ENCODE assay signal across 10 cellular contexts in the genomic region with DNA sequence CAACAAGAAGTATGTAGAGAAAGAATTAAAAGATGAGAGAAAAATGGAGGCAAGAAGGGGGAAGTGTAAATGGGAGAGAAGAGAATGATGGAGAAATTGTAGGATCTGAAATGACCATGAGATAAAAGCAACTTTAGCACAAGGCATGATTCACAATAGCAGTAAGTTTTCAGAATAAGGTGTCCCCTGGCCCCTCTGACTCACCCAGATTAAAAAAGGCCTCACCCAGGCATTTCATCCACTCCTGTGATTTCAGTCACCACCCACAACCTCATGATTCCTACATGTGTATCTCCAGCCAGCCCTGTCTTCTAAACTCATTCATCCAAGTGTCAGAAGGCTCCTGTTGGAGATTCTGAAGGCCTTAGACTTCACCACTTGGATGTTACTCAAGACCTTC. TPM values are rescaled to one million over a fixed set of nuclear protein-coding genes. Genes with fewer than 3 reads are reported as not detected.
DNase-seq lines count a peak whose midpoint lies in the region; ATAC-seq and TF ChIP-seq lines count a peak whose summit lies in the region.
"Had no signal": no experiment of that assay in that cellular context is flagged by ENCODE, and none has a peak within 500 bp of the region (broad histone marks: within the 10 kb centered on the region; RNA-seq: fewer than 3 reads in every experiment).

No MANE protein-coding gene starts in this region.

- peak overlapping the region; percentile 92 to 93 for H3K27ac Mint-ChIP-seq in T-cell
- H3K27ac Mint-ChIP-seq in stimulated activated memory B cell treated with anti-CD40 and anti-IgM and Interleukin-4, amounts not matched to agents 10 μg/mL and 1 μg/mL and 100 μg/mL, for 72 hours, result peak overlapping the region; percentile 89

- H3K4me1 Mint-ChIP-seq in T-cell, result peaks cover 37 to 54% (median 42%) of the 10 kb centered on the region in 3 donors
- peaks cover 36% of the 10 kb centered on the region for H3K4me1 Mint-ChIP-seq in stimulated activated memory B cell treated with anti-CD40 and anti-IgM and Interleukin-4, amounts not matched to agents 10 μg/mL and 1 μg/mL and 100 μg/mL, for 72 hours

- H3K27me3 Mint-ChIP-seq in T-cell, result no peaks in the 10 kb centered on the region
- H3K27me3 Mint-ChIP-seq in stimulated activated memory B cell treated with anti-CD40 and anti-IgM and Interleukin-4, amounts not matched to agents 10 μg/mL and 1 μg/mL and 100 μg/mL, for 72 hours, result no peaks in the 10 kb centered on the region

- H3K4me1 ChIP-seq in uterus (no peaks in the 10 kb centered on the region), psoas muscle (no peaks in the 10 kb centered on the region)
- H3K4me1 ChIP-seq: vagina had no signal

- no peak for TF ChIP-seq POLR2A in uterus (IDR thresholded peaks at IDR 0.05)

- no peak overlapping the region for H3K27ac ChIP-seq in uterus
- H3K27ac ChIP-seq in psoas muscle, result no peak overlapping the region
- H3K27ac ChIP-seq: vagina had no signal

- POLR2A ChIA-PET in T-cell (lab: Charles Lee), result interaction anchor here (0.6 kb wide), 4 partner anchors 32 to 164 kb away, joined by 3 to 7 read pairs (median 5); no protein-coding TSS in a partner anchor

- H3K4me3 ChIP-seq in epithelial cell of esophagus (ENCODE audit: low read length) (no peak overlapping the region), uterus (no peak overlapping the region), psoas muscle (no peak overlapping the region)
- H3K4me3 ChIP-seq: lung, vagina had no signal

- H3K27me3 ChIP-seq in uterus (no peaks in the 10 kb centered on the region), psoas muscle (ENCODE audit: insufficient read depth in 3 of 3, low read length in 2 of 3) (no peaks in the 10 kb centered on the region)
- H3K27me3 ChIP-seq: vagina had no signal

- peak overlapping the region in 1 of 3 donors; percentile 3 for H3K4me3 Mint-ChIP-seq in T-cell
- peak overlapping the region; percentile 33 for H3K4me3 Mint-ChIP-seq in stimulated activated memory B cell treated with anti-CD40 and anti-IgM and Interleukin-4, amounts not matched to agents 10 μg/mL and 1 μg/mL and 100 μg/mL, for 72 hours

- peak in 3 of 4 experiments; percentile 32 to 54 (median 35) for ATAC-seq in T-cell (replicated peaks in 1 of 4)
- peak; percentile 86 for ATAC-seq in stimulated activated memory B cell treated with anti-CD40 and anti-IgM and Interleukin-4, amounts not matched to agents 10 μg/mL and 1 μg/mL and 100 μg/mL, for 72 hours
- ATAC-seq in psoas muscle, result no peak

- no peaks in the 10 kb centered on the region for H3K36me3 ChIP-seq in uterus
- H3K36me3 ChIP-seq in psoas muscle (ENCODE audit: insufficient read depth in 1 of 2, low read depth in 1 of 2), result peaks cover 5 to 45% of the 10 kb centered on the region in 2 donors

- H3K9me3 ChIP-seq in uterus (no peaks in the 10 kb centered on the region), psoas muscle (no peaks in the 10 kb centered on the region)
- H3K9me3 ChIP-seq: vagina had no signal

- CTCF ChIA-PET in T-cell (lab: Charles Lee), result interaction anchor here (0.6 to 0.9 kb wide), 4 partner anchors 26 to 340 kb away, joined by 3 read pairs; no protein-coding TSS in a partner anchor

- intact Hi-C loops in uterus (cut with DNase I; ENCODE audit: low total_unique reads), result no loop called here
- intact Hi-C loops in psoas muscle (cut with DNase I), result no loop called here

- DNase-seq in NK-92 treated with Interleukin-12 subunit alpha and Interleukin-12 subunit beta, amount 100 ng/mL, for 24 hours (lab: John Stamatoyannopoulos, UW), result peak; percentile 40
- DNase-seq in NK-92 (lab: John Stamatoyannopoulos, UW; ENCODE audit: unreplicated experiment), result no peak
- peak in 1 of 34 experiments; percentile 18 for DNase-seq in T-cell
- DNase-seq in epithelial cell of esophagus (ENCODE audit: low read depth), result peak; percentile 88
- DNase-seq in uterus, result no peak
- DNase-seq in middle frontal gyrus (ENCODE audit: extremely low spot score, low spot score), result no peak
- no peak for DNase-seq in psoas muscle

- H3K36me3 Mint-ChIP-seq in T-cell, result peaks cover 65% of the 10 kb centered on the region
- peaks cover 87% of the 10 kb centered on the region for H3K36me3 Mint-ChIP-seq in stimulated activated memory B cell treated with anti-CD40 and anti-IgM and Interleukin-4, amounts not matched to agents 10 μg/mL and 1 μg/mL and 100 μg/mL, for 72 hours

- H3K9me3 Mint-ChIP-seq in T-cell, result peaks cover 0 to 7% (median 0%) of the 10 kb centered on the region in 3 donors
- peaks cover 18% of the 10 kb centered on the region for H3K9me3 Mint-ChIP-seq in stimulated activated memory B cell treated with anti-CD40 and anti-IgM and Interleukin-4, amounts not matched to agents 10 μg/mL and 1 μg/mL and 100 μg/mL, for 72 hours

- no peak for TF ChIP-seq CTCF in epithelial cell of esophagus (IDR thresholded peaks at IDR 0.05; ENCODE audit: insufficient read depth, low read depth, low read length, missing control alignments)
- no peak for TF ChIP-seq CTCF in uterus (IDR thresholded peaks at IDR 0.05)
- TF ChIP-seq CTCF in psoas muscle (IDR thresholded peaks at IDR 0.05), result no peak

RNA-seq across cellular contexts. Expression of gene SP100, which starts 56.6 kb away (rescaled TPM):
- total RNA-seq in T-cell (100 to 1,000 TPM; 188 to 271 (median 217) TPM), uterus (100 to 1,000 TPM in 3 of 4 donors, 10 to 100 TPM in 1; 65.9 to 197 (median 123) TPM), psoas muscle (10 to 100 TPM; 13.5 to 28.0 (median 20.3) TPM)
- polyA plus RNA-seq in psoas muscle, result 10 to 100 TPM in 1 of 3 donors, 1 to 10 TPM in 2; 6.5 to 10.4 (median 9.3) TPM

Comparison
In these comparisons a context has a peak if more than half of its experiments do, and no peak if none do; other contexts are left out.
1. DNase-seq: peak in NK-92 treated with Interleukin-12 subunit alpha and Interleukin-12 subunit beta, amount 100 ng/mL, for 24 hours (single experiment) and epithelial cell of esophagus (single experiment); none in NK-92 (single experiment), uterus (0 of 2), middle frontal gyrus (single experiment) and psoas muscle (0 of 2).
2. ATAC-seq: peak in T-cell (3 of 4) and stimulated activated memory B cell treated with anti-CD40 and anti-IgM and Interleukin-4, amounts not matched to agents 10 μg/mL and 1 μg/mL and 100 μg/mL, for 72 hours (single experiment); none in psoas muscle (0 of 4).